ENCODE assay signal across 21 cellular contexts in the genomic region with DNA sequence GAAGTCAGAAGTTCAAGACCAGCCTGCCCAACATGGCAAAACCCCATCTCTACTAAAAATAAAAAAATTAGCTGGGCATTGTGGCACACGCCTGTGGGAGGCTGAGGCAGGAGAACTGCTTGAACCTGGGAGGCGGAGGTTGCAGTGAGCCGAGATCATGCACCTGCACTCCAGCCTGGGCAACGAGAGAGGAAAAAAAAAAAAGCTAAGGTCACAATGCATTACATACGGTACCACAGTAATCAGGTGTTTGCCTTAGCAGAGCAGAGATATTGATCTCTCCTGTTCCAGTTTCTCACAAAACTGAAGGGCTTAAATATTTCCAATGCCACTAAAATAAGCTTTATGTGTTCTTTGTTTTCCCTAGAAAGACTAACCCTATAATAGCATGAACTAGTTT.
"Had no signal": no experiment of that assay in that cellular context is flagged by ENCODE, and none has a peak within 500 bp of the region (broad histone marks: within the 10 kb centered on the region; RNA-seq: fewer than 3 reads in every experiment).

No MANE protein-coding gene starts in this region.

- ATAC-seq: activated T-cell treated with anti-CD3 and anti-CD28 coated beads, Interleukin-2, amount 50 U/mL, for 72 hours; gastrocnemius medialis had no signal

- FAIRE-seq: bronchial epithelial cell had no signal

- H3K4me3 Mint-ChIP-seq: activated CD4-positive, alpha-beta memory T cell treated with anti-CD3 and anti-CD28 coated beads for 36 hours; activated naive CD4-positive, alpha-beta T cell treated with anti-CD3 and anti-CD28 coated beads for 36 hours; activated naive CD8-positive, alpha-beta T cell treated with anti-CD3 and anti-CD28 coated beads, Interleukin-2, amount 10 ng/mL, durations not matched to agents 7 days and 5 days; activated T-cell treated with anti-CD3 and anti-CD28 coated beads, Interleukin-2, amount 50 U/mL, for 72 hours; memory B cell; T-helper 1 cell treated with Interleukin-12 subunit alpha and Interleukin-12 subunit beta and Interleukin-4 antibody, amounts not matched to agents 30 μg/mL and 1 μg/mL, for 36 hours had no signal

- H3K27ac ChIP-seq: coronary artery, esophagus muscularis mucosa, gastrocnemius medialis, prostate gland, thyroid gland had no signal

- H3K27me3 ChIP-seq: esophagus muscularis mucosa, gastrocnemius medialis, thyroid gland had no signal

- DNase-seq: activated CD4-positive, alpha-beta memory T cell treated with anti-CD3 and anti-CD28 coated beads for 36 hours; activated CD4-positive, alpha-beta T cell treated with anti-CD3 and anti-CD28 coated beads for 48 hours; activated effector memory CD4-positive, alpha-beta T cell treated with Interleukin-2 at 50 U/mL for 16 hours; activated naive CD4-positive, alpha-beta T cell treated with anti-CD3 and anti-CD28 coated beads for 36 hours; activated naive CD8-positive, alpha-beta T cell treated with anti-CD3 and anti-CD28 coated beads, Interleukin-2, amount 10 ng/mL, durations not matched to agents 7 days and 5 days; activated T-cell treated with anti-CD3 and anti-CD28 coated beads, Interleukin-2, amount 50 U/mL, for 72 hours; amniotic stem cell; gastrocnemius medialis; hypothalamus; naive B cell; occipital lobe; stimulated activated CD4-positive, alpha-beta T cell treated with anti-CD3 and anti-CD28 coated beads, Interleukin-4, amount 100 ng/mL, for 24 hours; stimulated activated naive CD4-positive, alpha-beta T cell treated with Interleukin-2 at 50 U/mL for 16 hours; substantia nigra; thyroid gland had no signal

- H3K4me3 ChIP-seq: coronary artery, esophagus muscularis mucosa, gastrocnemius medialis, prostate gland, thyroid gland had no signal

- H3K36me3 ChIP-seq: esophagus muscularis mucosa, gastrocnemius medialis, prostate gland, thyroid gland had no signal

- H3K36me3 Mint-ChIP-seq: naive B cell had no signal

- H3K27me3 Mint-ChIP-seq: activated CD4-positive, alpha-beta memory T cell treated with anti-CD3 and anti-CD28 coated beads for 36 hours; activated naive CD8-positive, alpha-beta T cell treated with anti-CD3 and anti-CD28 coated beads, Interleukin-2, amount 10 ng/mL, durations not matched to agents 7 days and 5 days; memory B cell; naive B cell had no signal

- H3K9me3 Mint-ChIP-seq: activated CD4-positive, alpha-beta memory T cell treated with anti-CD3 and anti-CD28 coated beads for 36 hours; activated naive CD4-positive, alpha-beta T cell treated with anti-CD3 and anti-CD28 coated beads for 36 hours; activated naive CD8-positive, alpha-beta T cell treated with anti-CD3 and anti-CD28 coated beads, Interleukin-2, amount 10 ng/mL, durations not matched to agents 7 days and 5 days; activated T-cell treated with anti-CD3 and anti-CD28 coated beads, Interleukin-2, amount 50 U/mL, for 72 hours; memory B cell; naive B cell; T-helper 1 cell treated with Interleukin-12 subunit alpha and Interleukin-12 subunit beta and Interleukin-4 antibody, amounts not matched to agents 30 μg/mL and 1 μg/mL, for 36 hours had no signal

- H3K27ac Mint-ChIP-seq: activated CD4-positive, alpha-beta memory T cell treated with anti-CD3 and anti-CD28 coated beads for 36 hours; activated naive CD4-positive, alpha-beta T cell treated with anti-CD3 and anti-CD28 coated beads for 36 hours; activated naive CD8-positive, alpha-beta T cell treated with anti-CD3 and anti-CD28 coated beads, Interleukin-2, amount 10 ng/mL, durations not matched to agents 7 days and 5 days; activated T-cell treated with anti-CD3 and anti-CD28 coated beads, Interleukin-2, amount 50 U/mL, for 72 hours; memory B cell; T-helper 1 cell treated with Interleukin-12 subunit alpha and Interleukin-12 subunit beta and Interleukin-4 antibody, amounts not matched to agents 30 μg/mL and 1 μg/mL, for 36 hours had no signal

- H3K9me3 ChIP-seq: esophagus muscularis mucosa, gastrocnemius medialis, prostate gland, thyroid gland had no signal
